ENCODE assay signal across 16 cellular contexts in the genomic region with DNA sequence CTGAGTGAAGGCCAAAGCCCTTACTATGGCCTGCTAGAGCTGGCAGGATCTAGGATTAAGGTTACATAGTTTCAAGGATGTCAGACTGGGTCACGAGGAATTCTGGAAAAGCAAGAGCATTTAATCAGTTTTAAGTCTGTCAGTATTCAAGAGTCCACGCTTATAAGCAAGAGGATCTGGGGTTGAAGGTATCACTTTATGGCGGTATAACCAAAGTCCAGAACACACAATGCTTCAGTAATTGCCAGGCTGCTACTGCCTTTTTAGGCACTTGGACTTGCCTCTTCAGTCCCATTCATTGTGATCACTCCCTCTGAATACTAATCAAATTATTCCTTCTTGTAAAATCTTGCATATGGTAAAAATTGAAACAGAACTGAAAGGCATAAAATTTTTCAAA.
DNase-seq lines count a peak whose midpoint lies in the region; ATAC-seq, FAIRE-seq and TF ChIP-seq lines count a peak whose summit lies in the region.
"Had no signal": no experiment of that assay in that cellular context is flagged by ENCODE, and none has a peak within 500 bp of the region (broad histone marks: within the 10 kb centered on the region; RNA-seq: fewer than 3 reads in every experiment).

No MANE protein-coding gene starts in this region.

- H3K4me3 ChIP-seq in kidney (ENCODE audit: low read length in 2 of 2) = no peak overlapping the region
- no peak overlapping the region for H3K4me3 ChIP-seq in CD8-positive, alpha-beta T cell (ENCODE audit: low read depth, low read length)

- H3K36me3 ChIP-seq in kidney (ENCODE audit: control insufficient read depth in 1 of 2, insufficient read depth in 2 of 2, low read length in 2 of 2) = no peaks in the 10 kb centered on the region
- peaks cover 3% of the 10 kb centered on the region for H3K36me3 ChIP-seq in CD8-positive, alpha-beta T cell (ENCODE audit: insufficient read depth, low read length)
- H3K36me3 ChIP-seq: BE2C had no signal

- ATAC-seq in left ventricle myocardium superior (peak; percentile 27), Right ventricle myocardium inferior (no peak)
- no peak for ATAC-seq in activated T-helper 17 cell treated with anti-CD3 and anti-CD28 coated beads, Interleukin-2, amount 50 U/mL, for 72 hours (replicated peaks)
- ATAC-seq in CD8-positive, alpha-beta T cell = no peak

- no peaks in the 10 kb centered on the region for H3K27me3 ChIP-seq in CD8-positive, alpha-beta T cell (ENCODE audit: insufficient read depth, low read length)
- H3K27me3 ChIP-seq: BE2C had no signal

- H3K27ac ChIP-seq in kidney (ENCODE audit: low read depth in 2 of 2, low read length in 2 of 2) = no peak overlapping the region
- no peak overlapping the region for H3K27ac ChIP-seq in CD8-positive, alpha-beta T cell (ENCODE audit: low read depth, low read length)

- no peaks in the 10 kb centered on the region for H3K4me1 Mint-ChIP-seq in nephron progenitor cell
- no peaks in the 10 kb centered on the region for H3K4me1 Mint-ChIP-seq in activated T-helper 17 cell treated with anti-CD3 and anti-CD28 coated beads, Interleukin-2, amount 50 U/mL, for 72 hours
- no peaks in the 10 kb centered on the region for H3K4me1 Mint-ChIP-seq in CD8-positive, alpha-beta T cell (ENCODE audit: low read depth)

- POLR2A ChIA-PET in CD8-positive, alpha-beta T cell (lab: Charles Lee) = no interaction called here

- H3K4me1 ChIP-seq in kidney (ENCODE audit: control insufficient read depth in 1 of 2, insufficient read depth in 1 of 2, low read depth in 1 of 2, low read length in 2 of 2) = peaks cover 0 to 3% of the 10 kb centered on the region in 2 donors
- no peaks in the 10 kb centered on the region for H3K4me1 ChIP-seq in CD8-positive, alpha-beta T cell (ENCODE audit: insufficient read depth, low read length)

- intact Hi-C loops in left ventricle myocardium superior (cut with micrococcal nuclease) = loop anchor here (10.0 kb wide), 1 partner anchor 45 kb away; no protein-coding TSS in a partner anchor
- intact Hi-C loops in Right ventricle myocardium inferior (cut with DNase I) = no loop called here
- intact Hi-C loops in kidney (cut with DNase I) = no loop called here
- intact Hi-C loops in CD8-positive, alpha-beta T cell (cut with DNase I, micrococcal nuclease) = no loop called here

- FAIRE-seq in kidney (lab: Jason Lieb, UNC) = peak; percentile 11
- FAIRE-seq: D721Med, GM19239, H1 had no signal

- DNase-seq in left ventricle myocardium superior = no peak
- DNase-seq in Right ventricle myocardium inferior (ENCODE audit: missing footprints) = no peak
- DNase-seq in kidney = no peak
- DNase-seq in nephron progenitor cell = no peak
- DNase-seq in T1000 (lab: John Stamatoyannopoulos, UW) = no peak
- DNase-seq in CD8-positive, alpha-beta T cell = no peak
- DNase-seq: ACHN; BE2C; C1 segment of cervical spinal cord; Caco-2; CD4-positive, CD25-positive, alpha-beta regulatory T cell; HCEC 1CT had no signal

- H3K9ac ChIP-seq in kidney (ENCODE audit: low read length in 2 of 2) = no peak overlapping the region

- CTCF ChIA-PET in CD8-positive, alpha-beta T cell (lab: Charles Lee) = no interaction called here

- H3K4me3 Mint-ChIP-seq in nephron progenitor cell = no peak overlapping the region
- H3K4me3 Mint-ChIP-seq in activated T-helper 17 cell treated with anti-CD3 and anti-CD28 coated beads, Interleukin-2, amount 50 U/mL, for 72 hours = no peak overlapping the region
- H3K4me3 Mint-ChIP-seq in CD8-positive, alpha-beta T cell = no peak overlapping the region
- H3K4me3 Mint-ChIP-seq: CD4-positive, CD25-positive, alpha-beta regulatory T cell had no signal

- peaks cover 11% of the 10 kb centered on the region for H3K36me3 Mint-ChIP-seq in nephron progenitor cell (ENCODE audit: low read depth)
- peaks cover 43% of the 10 kb centered on the region for H3K36me3 Mint-ChIP-seq in activated T-helper 17 cell treated with anti-CD3 and anti-CD28 coated beads, Interleukin-2, amount 50 U/mL, for 72 hours (ENCODE audit: low read depth)
- H3K36me3 Mint-ChIP-seq in CD8-positive, alpha-beta T cell = peaks cover 36% of the 10 kb centered on the region

- H3K9me3 ChIP-seq in kidney (ENCODE audit: control insufficient read depth in 1 of 2, low read length in 2 of 2) = no peaks in the 10 kb centered on the region
- no peaks in the 10 kb centered on the region for H3K9me3 ChIP-seq in CD8-positive, alpha-beta T cell (ENCODE audit: low read length)
- H3K9me3 ChIP-seq: BE2C, Caco-2 had no signal

- peak overlapping the region; percentile 44 for H3K27ac Mint-ChIP-seq in nephron progenitor cell
- H3K27ac Mint-ChIP-seq in activated T-helper 17 cell treated with anti-CD3 and anti-CD28 coated beads, Interleukin-2, amount 50 U/mL, for 72 hours = no peak overlapping the region
- H3K27ac Mint-ChIP-seq in CD8-positive, alpha-beta T cell = no peak overlapping the region
- H3K27ac Mint-ChIP-seq: CD4-positive, CD25-positive, alpha-beta regulatory T cell had no signal

- H3K9me3 Mint-ChIP-seq in nephron progenitor cell = no peaks in the 10 kb centered on the region
- no peaks in the 10 kb centered on the region for H3K9me3 Mint-ChIP-seq in activated T-helper 17 cell treated with anti-CD3 and anti-CD28 coated beads, Interleukin-2, amount 50 U/mL, for 72 hours
- no peaks in the 10 kb centered on the region for H3K9me3 Mint-ChIP-seq in CD8-positive, alpha-beta T cell
- H3K9me3 Mint-ChIP-seq: CD4-positive, CD25-positive, alpha-beta regulatory T cell had no signal

- TF ChIP-seq CTCF in kidney (IDR thresholded peaks at IDR 0.05; ENCODE audit: borderline replicate concordance, extremely low read depth, insufficient read depth) = no peak
- TF ChIP-seq CTCF in nephron progenitor cell (IDR thresholded peaks at IDR 0.05) = no peak
- TF ChIP-seq CTCF in CD8-positive, alpha-beta T cell (IDR thresholded peaks at IDR 0.05) = no peak

- H3K27me3 Mint-ChIP-seq in nephron progenitor cell (ENCODE audit: low read depth, poor library complexity) = no peaks in the 10 kb centered on the region
- H3K27me3 Mint-ChIP-seq in activated T-helper 17 cell treated with anti-CD3 and anti-CD28 coated beads, Interleukin-2, amount 50 U/mL, for 72 hours = no peaks in the 10 kb centered on the region
- H3K27me3 Mint-ChIP-seq in CD8-positive, alpha-beta T cell (ENCODE audit: low read depth) = no peaks in the 10 kb centered on the region
- H3K27me3 Mint-ChIP-seq: CD4-positive, CD25-positive, alpha-beta regulatory T cell had no signal
